ENCODE assay signal across 18 cellular contexts in genomic region chr2:214322662-214323061, GRCh38.
DNase-seq lines count a peak whose midpoint lies in the region; ATAC-seq and TF ChIP-seq lines count a peak whose summit lies in the region.
"Had no signal": no experiment of that assay in that cellular context is flagged by ENCODE, and none has a peak within 500 bp of the region (broad histone marks: within the 10 kb centered on the region; RNA-seq: fewer than 3 reads in every experiment).

No MANE protein-coding gene starts in this region.

- no peaks in the 10 kb centered on the region for H3K36me3 ChIP-seq in A673 (ENCODE audit: insufficient read depth, low read length, poor library complexity, severe bottlenecking)

- no peak overlapping the region for H3K27ac ChIP-seq in A673 (ENCODE audit: low read depth, low read length, poor library complexity, severe bottlenecking)
- H3K27ac ChIP-seq: SK-N-MC had no signal

- TF ChIP-seq CTCF in activated CD8-positive, alpha-beta T cell treated with anti-CD3 and anti-CD28 coated beads for 36 hours (IDR thresholded peaks at IDR 0.05): no peak
- TF ChIP-seq CTCF in A673 (conservative IDR thresholded peaks at IDR 0.05; ENCODE audit: low read depth, low read length): no peak

- intact Hi-C loops in activated CD8-positive, alpha-beta T cell treated with anti-CD3 and anti-CD28 coated beads for 36 hours (cut with micrococcal nuclease): no loop called here
- intact Hi-C loops in A673 (cut with micrococcal nuclease; ENCODE audit: unreplicated experiment): no loop called here

- no peaks in the 10 kb centered on the region for H3K4me1 Mint-ChIP-seq in activated CD8-positive, alpha-beta T cell treated with anti-CD3 and anti-CD28 coated beads for 36 hours (ENCODE audit: low read depth)
- H3K4me1 Mint-ChIP-seq: T-cell had no signal

- no peaks in the 10 kb centered on the region for H3K9me3 ChIP-seq in A673 (ENCODE audit: low read depth, low read length, poor library complexity, severe bottlenecking)

- DNase-seq in ELR (ENCODE audit: low read depth): peak; percentile 58
- peak; percentile 52 for DNase-seq in HT1080 (ENCODE audit: low read depth)
- DNase-seq in astrocyte of the hippocampus (ENCODE audit: low read depth, low spot score): peak; percentile 47
- peak; percentile 19 for DNase-seq in myocyte (ENCODE audit: low read depth)
- DNase-seq in activated CD8-positive, alpha-beta T cell treated with anti-CD3 and anti-CD28 coated beads for 36 hours: no peak
- no peak for DNase-seq in A673 (ENCODE audit: low spot score)
- DNase-seq: ACHN; CD8-positive, alpha-beta T cell; NCI-H1436 treated with DMSO at 0.1 percent for 48 hours; NCI-H2081; NCI-H69; NK-92 treated with Interleukin-12 subunit alpha and Interleukin-12 subunit beta, amount 100 ng/mL, for 24 hours; OCI-M1; T-cell had no signal

- no peaks in the 10 kb centered on the region for H3K36me3 Mint-ChIP-seq in activated CD8-positive, alpha-beta T cell treated with anti-CD3 and anti-CD28 coated beads for 36 hours (ENCODE audit: low read depth)
- H3K36me3 Mint-ChIP-seq: CD8-positive, alpha-beta T cell; T-cell had no signal

- H3K27me3 ChIP-seq in A673 (replicated peaks; ENCODE audit: insufficient read depth, low read depth, low read length, poor library complexity): peaks cover 3% of the 10 kb centered on the region

- BruUV-seq in A673 (replicated peaks; lab: Mats Ljungman, UMichigan): no TSS peak

- ATAC-seq in GM18870 (IDR thresholded peaks at IDR 0.05; ENCODE audit: unreplicated experiment) (no peak), GM19467 (IDR thresholded peaks at IDR 0.05; ENCODE audit: unreplicated experiment) (no peak)
- no peak for ATAC-seq in activated CD8-positive, alpha-beta T cell treated with anti-CD3 and anti-CD28 coated beads for 36 hours
- ATAC-seq: CD8-positive, alpha-beta T cell; HepG2; T-cell had no signal

- H3K27ac Mint-ChIP-seq in activated CD8-positive, alpha-beta T cell treated with anti-CD3 and anti-CD28 coated beads for 36 hours: no peak overlapping the region
- H3K27ac Mint-ChIP-seq: CD8-positive, alpha-beta T cell; T-cell had no signal

- H3K27me3 Mint-ChIP-seq in activated CD8-positive, alpha-beta T cell treated with anti-CD3 and anti-CD28 coated beads for 36 hours: no peaks in the 10 kb centered on the region
- H3K27me3 Mint-ChIP-seq: T-cell had no signal

- H3K4me1 ChIP-seq in A673 (ENCODE audit: insufficient read depth, low read length, poor library complexity, severe bottlenecking): no peaks in the 10 kb centered on the region

- H3K4me3 ChIP-seq in A673 (ENCODE audit: low read depth, low read length, poor library complexity, severe bottlenecking): no peak overlapping the region
- H3K4me3 ChIP-seq: SK-N-MC had no signal

- CTCF ChIA-PET in activated CD8-positive, alpha-beta T cell treated with anti-CD3 and anti-CD28 coated beads for 36 hours (lab: Charles Lee): no interaction called here
- CTCF ChIA-PET in A673 (lab: Charles Lee): no interaction called here

- peaks cover 1% of the 10 kb centered on the region for H3K9me3 Mint-ChIP-seq in activated CD8-positive, alpha-beta T cell treated with anti-CD3 and anti-CD28 coated beads for 36 hours

- POLR2A ChIA-PET in activated CD8-positive, alpha-beta T cell treated with anti-CD3 and anti-CD28 coated beads for 36 hours (lab: Charles Lee): no interaction called here
- POLR2A ChIA-PET in A673 (lab: Charles Lee; ENCODE audit: low non-redundant PET): no interaction called here

- no peak overlapping the region for H3K4me3 Mint-ChIP-seq in activated CD8-positive, alpha-beta T cell treated with anti-CD3 and anti-CD28 coated beads for 36 hours
- H3K4me3 Mint-ChIP-seq: CD8-positive, alpha-beta T cell; T-cell had no signal

Comparison
In these comparisons a context has a peak if more than half of its experiments do, and no peak if none do; other contexts are left out.
1. DNase-seq: peak in ELR (single experiment), HT1080 (single experiment), astrocyte of the hippocampus (single experiment) and myocyte (single experiment); none in activated CD8-positive, alpha-beta T cell treated with anti-CD3 and anti-CD28 coated beads for 36 hours (single experiment) and A673 (single experiment).